35 cellular contexts compared by ENCODE assay signal in the genomic region with DNA sequence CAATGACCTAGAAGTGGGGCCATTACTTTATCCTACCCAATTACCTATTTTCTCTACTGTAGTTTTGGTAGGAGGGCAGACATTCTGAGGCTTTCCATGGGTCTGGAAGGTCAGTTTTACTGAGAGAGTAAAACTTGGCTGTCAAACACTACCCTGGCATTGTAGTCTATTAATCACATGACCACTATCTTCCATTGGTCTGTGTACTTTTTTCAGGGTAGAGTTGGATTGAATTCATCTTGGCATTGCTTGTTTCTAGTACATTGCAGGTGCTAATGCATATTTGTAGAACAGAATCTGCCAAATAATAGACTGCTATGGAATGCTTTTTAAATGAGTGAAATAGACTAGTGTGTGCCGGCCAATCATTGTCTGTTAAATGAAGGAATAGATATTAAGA.
DNase-seq lines count a peak whose midpoint lies in the region; ATAC-seq, FAIRE-seq and TF ChIP-seq lines count a peak whose summit lies in the region.
"Had no signal": no experiment of that assay in that cellular context is flagged by ENCODE, and none has a peak within 500 bp of the region (broad histone marks: within the 10 kb centered on the region; RNA-seq: fewer than 3 reads in every experiment).

No MANE protein-coding gene starts in this region.

- ATAC-seq in pancreas, result peak; percentile 41 to 78 (median 66)
- ATAC-seq in GM18868 (IDR thresholded peaks at IDR 0.05; ENCODE audit: unreplicated experiment), result no peak
- ATAC-seq: A549; CD8-positive, alpha-beta T cell had no signal

- H3K4me1 Mint-ChIP-seq in endodermal cell, result peaks cover 7% of the 10 kb centered on the region
- H3K4me1 Mint-ChIP-seq: B cell; CD14-positive monocyte; CD4-positive, alpha-beta memory T cell; CD4-positive, CD25-positive, alpha-beta regulatory T cell; CD8-positive, alpha-beta memory T cell had no signal

- H3K27me3 ChIP-seq in endodermal cell (ENCODE audit: control insufficient read depth, insufficient read depth, low read length, poor library complexity, severe bottlenecking) (no peaks in the 10 kb centered on the region), pancreas (no peaks in the 10 kb centered on the region), ascending aorta (no peaks in the 10 kb centered on the region)
- H3K27me3 ChIP-seq: BE2C; BLaER1; BLaER1 treated with 17β-estradiol and CSF1 and Interleukin-3, amounts not matched to agents 10 nM and 100 nM had no signal

- H3K9ac ChIP-seq in endodermal cell (ENCODE audit: extremely low read depth, low read length, poor library complexity, severe bottlenecking), result no peak overlapping the region
- H3K9ac ChIP-seq: BLaER1; BLaER1 treated with 17β-estradiol and CSF1 and Interleukin-3, amounts not matched to agents 10 nM and 100 nM had no signal

- H3K9me3 Mint-ChIP-seq in endodermal cell, result peaks cover 22% of the 10 kb centered on the region

- H3K36me3 ChIP-seq in endodermal cell (ENCODE audit: control insufficient read depth, insufficient read depth, low read length) (no peaks in the 10 kb centered on the region), pancreas (no peaks in the 10 kb centered on the region), ascending aorta (no peaks in the 10 kb centered on the region)
- H3K36me3 ChIP-seq: BE2C; BLaER1; BLaER1 treated with 17β-estradiol and CSF1 and Interleukin-3, amounts not matched to agents 10 nM and 100 nM had no signal

- FAIRE-seq in pancreas (lab: Jason Lieb, UNC), result no peak
- FAIRE-seq: A204.1, A549, D721Med had no signal

- H3K9me3 ChIP-seq in endodermal cell (ENCODE audit: control insufficient read depth, low read length), result peaks cover 17% of the 10 kb centered on the region
- no peaks in the 10 kb centered on the region for H3K9me3 ChIP-seq in pancreas
- H3K9me3 ChIP-seq in ascending aorta, result no peaks in the 10 kb centered on the region
- H3K9me3 ChIP-seq: A549, BE2C, Caco-2 had no signal

- H3K4me3 ChIP-seq in LNCaP clone FGC (ENCODE audit: low read depth, low read length) (no peak overlapping the region), endodermal cell (ENCODE audit: low read length) (no peak overlapping the region), pancreas (no peak overlapping the region), ascending aorta (no peak overlapping the region)
- H3K4me3 ChIP-seq: A549; BLaER1; BLaER1 treated with 17β-estradiol and CSF1 and Interleukin-3, amounts not matched to agents 10 nM and 100 nM had no signal

- peak; percentile 62 for DNase-seq in LNCaP clone FGC (ENCODE audit: low read depth)
- DNase-seq in endodermal cell, result peak; percentile 3
- no peak for DNase-seq in pancreas
- DNase-seq in ascending aorta (ENCODE audit: low spot score in 2 of 2), result no peak
- no peak for DNase-seq in posterior cingulate gyrus
- DNase-seq: 8988T; ACHN; AML-193; BE2C; C1 segment of cervical spinal cord; Caco-2; Calu3; CD4-positive, alpha-beta memory T cell; CD4-positive, alpha-beta T cell; CD4-positive, CD25-positive, alpha-beta regulatory T cell; CD8-positive, alpha-beta memory T cell; CD8-positive, alpha-beta T cell; COR-L47; DMS 273 treated with DMSO at 0.1 percent for 48 hours; DMS153; DMS53; DMS79; DMS79 treated with DMSO at 0.1 percent for 48 hours; DND-41; EL had no signal

- peaks cover 3% of the 10 kb centered on the region for H3K36me3 Mint-ChIP-seq in endodermal cell (ENCODE audit: low read depth)
- H3K36me3 Mint-ChIP-seq: CD14-positive monocyte; CD4-positive, alpha-beta memory T cell; CD4-positive, CD25-positive, alpha-beta regulatory T cell; CD8-positive, alpha-beta memory T cell; CD8-positive, alpha-beta T cell had no signal

- no peak overlapping the region for H3K27ac Mint-ChIP-seq in endodermal cell
- H3K27ac Mint-ChIP-seq: B cell; CD14-positive monocyte; CD4-positive, alpha-beta memory T cell; CD4-positive, alpha-beta T cell; CD4-positive, CD25-positive, alpha-beta regulatory T cell; CD8-positive, alpha-beta T cell had no signal

- H3K4me1 ChIP-seq in endodermal cell (ENCODE audit: control insufficient read depth, insufficient read depth, low read length), result peaks cover 1% of the 10 kb centered on the region
- peaks cover 0 to 4% (median 0%) of the 10 kb centered on the region in 3 donors for H3K4me1 ChIP-seq in pancreas
- H3K4me1 ChIP-seq in ascending aorta, result no peaks in the 10 kb centered on the region
- H3K4me1 ChIP-seq: A549, BE2C, BLaER1 had no signal

- 100% methylated on average over 1 of the region's 1 CpG; no CpG with 5 or more reads in 1 of the 2 experiments for WGBS in endodermal cell (ENCODE audit: insufficient coverage in 1 of 2, insufficient read length in 1 of 2), 2 experiments
- 30 to 38% methylated on average over 1 of the region's 1 CpG for WGBS in pancreas, 2 donors

- intact Hi-C loops in pancreas (cut with DNase I) (no loop called here), ascending aorta (cut with DNase I) (no loop called here), posterior cingulate gyrus (cut with DNase I) (no loop called here)

- H3K27me3 Mint-ChIP-seq in endodermal cell (ENCODE audit: insufficient read depth), result peaks cover 10% of the 10 kb centered on the region
- H3K27me3 Mint-ChIP-seq: CD4-positive, CD25-positive, alpha-beta regulatory T cell had no signal

- H3K4me3 Mint-ChIP-seq in endodermal cell, result no peak overlapping the region
- H3K4me3 Mint-ChIP-seq: B cell; CD14-positive monocyte; CD4-positive, alpha-beta memory T cell; CD4-positive, alpha-beta T cell; CD4-positive, CD25-positive, alpha-beta regulatory T cell; CD8-positive, alpha-beta memory T cell; CD8-positive, alpha-beta T cell had no signal

- H3K27ac ChIP-seq in endodermal cell (ENCODE audit: low read depth, low read length), result no peak overlapping the region
- no peak overlapping the region for H3K27ac ChIP-seq in pancreas
- H3K27ac ChIP-seq in ascending aorta, result no peak overlapping the region
- H3K27ac ChIP-seq: 22Rv1; A549; BLaER1; BLaER1 treated with 17β-estradiol and CSF1 and Interleukin-3, amounts not matched to agents 10 nM and 100 nM; C4-2B had no signal

- TF ChIP-seq CTCF in LNCaP clone FGC (IDR thresholded peaks at IDR 0.05; ENCODE audit: control insufficient read depth, extremely low read depth, insufficient read depth) (no peak), endodermal cell (conservative IDR thresholded peaks at IDR 0.05) (no peak), pancreas (IDR thresholded peaks at IDR 0.05) (no peak), ascending aorta (IDR thresholded peaks at IDR 0.05) (no peak)

Comparison
In these comparisons a context has a peak if more than half of its experiments do, and no peak if none do; other contexts are left out.
1. DNase-seq: peak in LNCaP clone FGC (single experiment) and endodermal cell (single experiment); none in pancreas (0 of 6), ascending aorta (0 of 2) and posterior cingulate gyrus (0 of 10).